Comparison of ENCODE assay signal across 1 cellular context in the genomic region with DNA sequence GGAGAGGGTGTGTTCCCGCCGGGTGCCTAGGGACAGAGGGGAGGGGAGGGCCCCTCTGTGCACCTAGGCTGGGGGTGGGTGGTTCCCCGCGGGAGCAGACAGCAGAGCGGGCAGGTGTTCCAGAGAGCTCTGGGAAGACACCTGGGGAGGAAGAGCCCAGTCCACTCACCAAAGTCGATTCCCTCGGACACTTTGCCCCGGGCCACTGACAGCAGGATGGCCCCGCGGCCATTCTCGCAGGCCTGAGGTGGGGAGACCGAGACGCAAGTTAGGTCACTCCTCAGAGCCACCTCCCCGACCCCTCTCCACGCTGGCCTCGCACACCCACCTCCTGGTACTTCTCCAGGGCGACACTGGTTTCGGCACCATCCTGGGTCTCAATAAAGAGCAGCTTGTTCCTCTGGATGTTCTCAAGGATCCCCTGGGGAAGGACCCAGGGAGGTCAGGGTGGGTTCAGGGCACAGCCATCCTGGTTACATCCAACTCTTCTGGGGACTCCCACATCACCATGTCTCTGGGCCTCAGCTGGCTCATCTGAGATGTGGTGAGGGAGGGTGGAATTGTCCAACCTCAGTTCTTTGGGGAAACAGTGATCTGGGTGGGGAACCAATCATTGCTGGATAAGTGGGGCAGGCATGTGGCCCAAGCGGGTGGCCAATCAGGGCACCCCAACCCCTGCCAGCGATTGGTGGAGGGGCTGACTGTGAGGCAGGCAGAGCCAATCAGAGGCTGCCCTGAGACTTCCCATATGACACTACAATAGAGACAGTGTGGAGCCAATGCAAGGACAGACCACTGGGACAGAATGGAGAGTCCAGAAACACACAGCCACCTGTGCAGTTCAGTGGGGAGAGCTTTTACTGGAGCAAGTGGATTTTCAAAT.
TF ChIP-seq lines count a peak whose summit lies in the region.

No MANE protein-coding gene starts in this region.

TF ChIP-seq in SK-N-SH treated with all-trans-retinoic acid at 6 μM for 48 hours, 23 proteins besides CTCF, POLR2A, EP300 and RAD21 (continued from another document):
- TF ChIP-seq, protein P1, sequence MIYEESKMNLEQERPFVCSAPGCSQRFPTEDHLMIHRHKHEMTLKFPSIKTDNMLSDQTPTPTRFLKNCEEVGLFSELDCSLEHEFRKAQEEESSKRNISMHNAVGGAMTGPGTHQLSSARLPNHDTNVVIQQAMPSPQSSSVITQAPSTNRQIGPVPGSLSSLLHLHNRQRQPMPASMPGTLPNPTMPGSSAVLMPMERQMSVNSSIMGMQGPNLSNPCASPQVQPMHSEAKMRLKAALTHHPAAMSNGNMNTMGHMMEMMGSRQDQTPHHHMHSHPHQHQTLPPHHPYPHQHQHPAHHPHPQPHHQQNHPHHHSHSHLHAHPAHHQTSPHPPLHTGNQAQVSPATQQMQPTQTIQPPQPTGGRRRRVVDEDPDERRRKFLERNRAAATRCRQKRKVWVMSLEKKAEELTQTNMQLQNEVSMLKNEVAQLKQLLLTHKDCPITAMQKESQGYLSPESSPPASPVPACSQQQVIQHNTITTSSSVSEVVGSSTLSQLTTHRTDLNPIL (CRISPR knock-in tag; IDR thresholded peaks at IDR 0.05; ENCODE audit: low read depth): no peak
- no peak for TF ChIP-seq ZC3H10 (CRISPR knock-in tag; IDR thresholded peaks at IDR 0.05)
- TF ChIP-seq, protein P2, sequence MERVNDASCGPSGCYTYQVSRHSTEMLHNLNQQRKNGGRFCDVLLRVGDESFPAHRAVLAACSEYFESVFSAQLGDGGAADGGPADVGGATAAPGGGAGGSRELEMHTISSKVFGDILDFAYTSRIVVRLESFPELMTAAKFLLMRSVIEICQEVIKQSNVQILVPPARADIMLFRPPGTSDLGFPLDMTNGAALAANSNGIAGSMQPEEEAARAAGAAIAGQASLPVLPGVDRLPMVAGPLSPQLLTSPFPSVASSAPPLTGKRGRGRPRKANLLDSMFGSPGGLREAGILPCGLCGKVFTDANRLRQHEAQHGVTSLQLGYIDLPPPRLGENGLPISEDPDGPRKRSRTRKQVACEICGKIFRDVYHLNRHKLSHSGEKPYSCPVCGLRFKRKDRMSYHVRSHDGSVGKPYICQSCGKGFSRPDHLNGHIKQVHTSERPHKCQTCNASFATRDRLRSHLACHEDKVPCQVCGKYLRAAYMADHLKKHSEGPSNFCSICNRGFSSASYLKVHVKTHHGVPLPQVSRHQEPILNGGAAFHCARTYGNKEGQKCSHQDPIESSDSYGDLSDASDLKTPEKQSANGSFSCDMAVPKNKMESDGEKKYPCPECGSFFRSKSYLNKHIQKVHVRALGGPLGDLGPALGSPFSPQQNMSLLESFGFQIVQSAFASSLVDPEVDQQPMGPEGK (CRISPR knock-in tag; IDR thresholded peaks at IDR 0.05; ENCODE audit: borderline replicate concordance): no peak
- no peak for TF ChIP-seq ZNF70 (CRISPR knock-in tag; IDR thresholded peaks at IDR 0.05)
